In the genomic region with DNA sequence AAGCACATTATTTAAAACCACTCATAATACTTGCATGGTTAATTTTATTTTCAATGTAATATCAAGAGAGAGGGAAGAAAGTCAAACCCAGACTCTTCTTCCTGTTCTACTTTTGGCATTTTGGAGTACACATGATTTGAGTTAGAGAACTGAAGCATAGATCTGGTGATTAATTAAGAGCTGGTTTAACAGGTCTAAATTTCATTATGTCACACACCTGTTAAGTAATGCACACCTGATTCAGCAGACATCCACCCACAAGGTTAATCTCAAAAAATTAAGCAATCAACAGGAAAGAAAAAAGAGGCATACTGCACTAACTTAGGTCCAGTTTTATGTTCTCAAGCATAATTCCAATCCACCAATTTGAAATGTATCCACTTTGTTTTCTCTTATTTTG, we compare ENCODE assay signal across 18 cellular contexts.
A peak's percentile ranks its signal among the peaks of the same experiment; 100 is the strongest.
DNase-seq lines count a peak whose midpoint lies in the region; ATAC-seq, FAIRE-seq and TF ChIP-seq lines count a peak whose summit lies in the region.
"Had no signal": no experiment of that assay in that cellular context is flagged by ENCODE, and none has a peak within 500 bp of the region (broad histone marks: within the 10 kb centered on the region; RNA-seq: fewer than 3 reads in every experiment).

No MANE protein-coding gene starts in this region.

- no peaks in the 10 kb centered on the region for H3K9me1 ChIP-seq in endothelial cell of umbilical vein (replicated peaks; ENCODE audit: control insufficient read depth, extremely low read depth, insufficient read depth, low read length)

- H3K9me3 ChIP-seq in RWPE2 (ENCODE audit: severe bottlenecking) (no peaks in the 10 kb centered on the region), endothelial cell of umbilical vein (replicated peaks; ENCODE audit: control insufficient read depth, insufficient read depth, low read length) (no peaks in the 10 kb centered on the region), spleen (no peaks in the 10 kb centered on the region)
- H3K9me3 ChIP-seq: colonic mucosa, testis had no signal

- H3K27me3 ChIP-seq in RWPE2 (ENCODE audit: insufficient read depth, poor library complexity, severe bottlenecking) (no peaks in the 10 kb centered on the region), endothelial cell of umbilical vein (ENCODE audit: control insufficient read depth in 2 of 2, insufficient read depth in 2 of 2, low read length in 2 of 2) (no peaks in the 10 kb centered on the region), spleen (replicated peaks in 1 of 7) (no peaks in the 10 kb centered on the region)
- H3K27me3 ChIP-seq: colonic mucosa, testis had no signal

- no TSS peak for BruUV-seq in endothelial cell of umbilical vein (replicated peaks; lab: Mats Ljungman, UMichigan)

- peak overlapping the region; percentile 95 for H3K27ac Mint-ChIP-seq in activated CD4-positive, alpha-beta T cell treated with anti-CD3 and anti-CD28 coated beads, Interleukin-2, amount 10 ng/mL, durations not matched to agents 7 days and 5 days
- H3K27ac Mint-ChIP-seq: progenitor cell of endocrine pancreas had no signal

- peak; percentile 12 for FAIRE-seq in endothelial cell of umbilical vein (lab: Jason Lieb, UNC)
- FAIRE-seq: TTC549 had no signal

- dilution Hi-C loops in endothelial cell of umbilical vein (cut with MboI; ENCODE audit: extremely low pct_ligation_motif_present, low sequenced_read_pairs): no loop called here

- CTCF ChIA-PET in activated CD4-positive, alpha-beta T cell treated with anti-CD3 and anti-CD28 coated beads, Interleukin-2, amount 10 ng/mL, durations not matched to agents 7 days and 5 days (lab: Charles Lee): interaction anchor here (0.8 to 2.6 kb wide), 7 partner anchors 8 to 220 kb away, joined by 3 to 7 read pairs (median 3); no protein-coding TSS in a partner anchor
- CTCF ChIA-PET in endothelial cell of umbilical vein (lab: Charles Lee): interaction anchor here (0.8 kb wide), 1 partner anchor 337 kb away, joined by 3 read pairs; no protein-coding TSS in a partner anchor

- POLR2A ChIA-PET in activated CD4-positive, alpha-beta T cell treated with anti-CD3 and anti-CD28 coated beads, Interleukin-2, amount 10 ng/mL, durations not matched to agents 7 days and 5 days (lab: Charles Lee): interaction anchor here (0.6 kb wide), 1 partner anchor 9 kb away, joined by 4 read pairs; no protein-coding TSS in a partner anchor
- POLR2A ChIA-PET in endothelial cell of umbilical vein (lab: Charles Lee): no interaction called here

- no peak for DNase-seq in activated CD4-positive, alpha-beta T cell treated with anti-CD3 and anti-CD28 coated beads, Interleukin-2, amount 10 ng/mL, durations not matched to agents 7 days and 5 days
- DNase-seq in activated CD4-positive, alpha-beta T cell treated with anti-CD3 and anti-CD28 coated beads, Interleukin-2, amount 50 U/mL, for 48 hours: no peak
- no peak for DNase-seq in RWPE2 (ENCODE audit: low spot score)
- DNase-seq in endothelial cell of umbilical vein (ENCODE audit: low read depth, low spot score): no peak
- DNase-seq in spleen: no peak
- no peak for DNase-seq in NCI-H187 treated with DMSO at 0.1 percent for 48 hours (lab: John Stamatoyannopoulos, UW)
- no peak for DNase-seq in NCI-H2107 treated with DMSO at 0.1 percent for 48 hours (lab: John Stamatoyannopoulos, UW; ENCODE audit: unreplicated experiment)
- no peak for DNase-seq in SIG-M5 treated with dmso at 0.1 percent for 504 hours (lab: John Stamatoyannopoulos, UW; ENCODE audit: unreplicated experiment)
- DNase-seq: anterior cingulate cortex, colonic mucosa, COR-L47, erythroblast, head of caudate nucleus, left colon, NCI-H1105 treated with DMSO at 0.1 percent for 48 hours, testis had no signal

- H3K4me3 ChIP-seq in RWPE2 (ENCODE audit: severe bottlenecking) (no peak overlapping the region), endothelial cell of umbilical vein (replicated peaks in 1 of 3; ENCODE audit: insufficient read depth in 1 of 3, low read depth in 1 of 3, low read length in 3 of 3) (no peak overlapping the region), spleen (peak overlapping the region in 1 of 8 donors; percentile 19)
- H3K4me3 ChIP-seq: colonic mucosa, testis had no signal

- ATAC-seq in RWPE2 (ENCODE audit: low read depth): 0 out of 3 replicates have a peak, but pooled peaks have one; percentile 15
- ATAC-seq: left colon had no signal

- peaks cover 37% of the 10 kb centered on the region for H3K36me3 Mint-ChIP-seq in activated CD4-positive, alpha-beta T cell treated with anti-CD3 and anti-CD28 coated beads, Interleukin-2, amount 10 ng/mL, durations not matched to agents 7 days and 5 days (ENCODE audit: low read depth)

- H3K36me3 ChIP-seq in RWPE2 (ENCODE audit: low read depth): no peaks in the 10 kb centered on the region
- no peaks in the 10 kb centered on the region for H3K36me3 ChIP-seq in endothelial cell of umbilical vein (ENCODE audit: control insufficient read depth in 2 of 2, extremely low read depth in 1 of 2, insufficient read depth in 2 of 2, low read length in 2 of 2)
- no peaks in the 10 kb centered on the region for H3K36me3 ChIP-seq in spleen
- H3K36me3 ChIP-seq: colonic mucosa had no signal

- H3K9me3 Mint-ChIP-seq in activated CD4-positive, alpha-beta T cell treated with anti-CD3 and anti-CD28 coated beads, Interleukin-2, amount 10 ng/mL, durations not matched to agents 7 days and 5 days: peaks cover 4% of the 10 kb centered on the region

- intact Hi-C loops in endothelial cell of umbilical vein (cut with micrococcal nuclease) (no loop called here), spleen (cut with DNase I; ENCODE audit: low total_unique reads) (loop anchor here (10.0 kb wide), 1 partner anchor 1255 kb away; no protein-coding TSS in a partner anchor)

- H3K27me3 Mint-ChIP-seq in activated CD4-positive, alpha-beta T cell treated with anti-CD3 and anti-CD28 coated beads, Interleukin-2, amount 10 ng/mL, durations not matched to agents 7 days and 5 days: no peaks in the 10 kb centered on the region
- H3K27me3 Mint-ChIP-seq: progenitor cell of endocrine pancreas had no signal

- H3K4me1 Mint-ChIP-seq in activated CD4-positive, alpha-beta T cell treated with anti-CD3 and anti-CD28 coated beads, Interleukin-2, amount 10 ng/mL, durations not matched to agents 7 days and 5 days: peaks cover 86% of the 10 kb centered on the region

- peaks cover 11% of the 10 kb centered on the region for H3K79me2 ChIP-seq in endothelial cell of umbilical vein (ENCODE audit: control insufficient read depth, insufficient read depth, low read length)

- H3K9ac ChIP-seq in endothelial cell of umbilical vein (replicated peaks; ENCODE audit: extremely low read depth, insufficient read depth, low read length): no peak overlapping the region

- H3K4me1 ChIP-seq in RWPE2 (ENCODE audit: insufficient read depth, poor library complexity, severe bottlenecking) (peaks cover 8% of the 10 kb centered on the region), endothelial cell of umbilical vein (ENCODE audit: control insufficient read depth, extremely low read depth, insufficient read depth, low read length) (peaks cover 6% of the 10 kb centered on the region), spleen (peaks cover 17 to 100% (median 47%) of the 10 kb centered on the region in 6 donors)
- H3K4me1 ChIP-seq: colonic mucosa had no signal

- no peak overlapping the region for H3K27ac ChIP-seq in RWPE2 (ENCODE audit: poor library complexity, severe bottlenecking)
- no peak overlapping the region for H3K27ac ChIP-seq in endothelial cell of umbilical vein (ENCODE audit: insufficient read depth, low read depth, low read length)
- H3K27ac ChIP-seq in spleen: peak overlapping the region in 5 of 8 donors; percentile 0 to 93 (median 66)
- H3K27ac ChIP-seq: colonic mucosa had no signal

- peak overlapping the region; percentile 62 for H3K4me3 Mint-ChIP-seq in activated CD4-positive, alpha-beta T cell treated with anti-CD3 and anti-CD28 coated beads, Interleukin-2, amount 10 ng/mL, durations not matched to agents 7 days and 5 days

- TF ChIP-seq POLR2A in endothelial cell of umbilical vein (IDR thresholded peaks at IDR 0.05; ENCODE audit: low read depth, low read length): no peak
- no peak for TF ChIP-seq POLR2A in spleen (IDR thresholded peaks at IDR 0.05)

- H3K4me2 ChIP-seq in endothelial cell of umbilical vein (ENCODE audit: insufficient read depth, low read length): no peak overlapping the region

- no peak overlapping the region for H2AFZ ChIP-seq in endothelial cell of umbilical vein (ENCODE audit: low read depth, low read length)

- TF ChIP-seq CTCF in RWPE2 (IDR thresholded peaks at IDR 0.05; ENCODE audit: poor library complexity, severe bottlenecking) (no peak), endothelial cell of umbilical vein (IDR thresholded peaks at IDR 0.05; ENCODE audit: extremely low read depth in 1 of 2, insufficient read depth in 1 of 2, low read depth in 1 of 2, low read length in 2 of 2) (no peak), spleen (IDR thresholded peaks at IDR 0.05 in 8 of 11, conservative IDR thresholded peaks at IDR 0.05 in 3 of 11) (no peak)

- H4K20me1 ChIP-seq in endothelial cell of umbilical vein (replicated peaks; ENCODE audit: control insufficient read depth, extremely low read depth, insufficient read depth, low read length): no peaks in the 10 kb centered on the region

TF ChIP-seq in endothelial cell of umbilical vein, 7 proteins besides CTCF, POLR2A, EP300 and RAD21:
- TF ChIP-seq, protein P1, sequence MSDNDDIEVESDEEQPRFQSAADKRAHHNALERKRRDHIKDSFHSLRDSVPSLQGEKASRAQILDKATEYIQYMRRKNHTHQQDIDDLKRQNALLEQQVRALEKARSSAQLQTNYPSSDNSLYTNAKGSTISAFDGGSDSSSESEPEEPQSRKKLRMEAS (IDR thresholded peaks at IDR 0.05; ENCODE audit: insufficient read depth, insufficient read length): no peak
- TF ChIP-seq MYC (IDR thresholded peaks at IDR 0.05; ENCODE audit: low read depth, low read length): no peak
- no peak for TF ChIP-seq EZH2 (IDR thresholded peaks at IDR 0.05; ENCODE audit: borderline replicate concordance, low read depth, low read length, severe bottlenecking)
- TF ChIP-seq FOS (IDR thresholded peaks at IDR 0.05; ENCODE audit: borderline replicate concordance, insufficient read depth, low read length): no peak
- no peak for TF ChIP-seq GATA2 (IDR thresholded peaks at IDR 0.05; ENCODE audit: insufficient read depth, insufficient read length, low read depth, low read length)
- no peak for TF ChIP-seq POLR2AphosphoS5 (IDR thresholded peaks at IDR 0.05; ENCODE audit: insufficient read depth, low read depth, low read length)
- no peak for TF ChIP-seq JUN (IDR thresholded peaks at IDR 0.05; ENCODE audit: borderline replicate concordance, insufficient read depth, insufficient read length, low read depth)

Comparison
In these comparisons a context has a peak if more than half of its experiments do, and no peak if none do; other contexts are left out.
1. H3K27ac ChIP-seq: peak in spleen (5 of 8); none in RWPE2 (single experiment) and endothelial cell of umbilical vein (single experiment).